8 cellular contexts compared by ENCODE assay signal in genomic region chr3:189270248-189270832, GRCh38.
A peak's percentile ranks its signal among the peaks of the same experiment; 100 is the strongest.
DNase-seq lines count a peak whose midpoint lies in the region; ATAC-seq and TF ChIP-seq lines count a peak whose summit lies in the region.

No MANE protein-coding gene starts in this region.

- in situ Hi-C loops in astrocyte of the cerebellum (cut with HindIII; ENCODE audit: low sequenced_read_pairs), result no loop called here

- DNase-seq in EH (ENCODE audit: low read depth) (peak; percentile 85), M059J (ENCODE audit: low read depth) (peak; percentile 91), RPMI8226 (peak; percentile 57), astrocyte of the cerebellum (ENCODE audit: low read depth) (peak; percentile 71), inferior parietal cortex (ENCODE audit: extremely low spot score) (peak; percentile 24), NCI-H2227 treated with DMSO at 0.1 percent for 48 hours (lab: John Stamatoyannopoulos, UW) (no peak)
- DNase-seq in stimulated activated CD8-positive, alpha-beta memory T cell treated with anti-CD3 and anti-CD28 coated beads, Interleukin-4, amount 100 ng/mL, for 48 hours, result peak; percentile 50

- peak; percentile 92 for TF ChIP-seq CTCF in astrocyte of the cerebellum (IDR thresholded peaks at IDR 0.05; ENCODE audit: low read depth, low read length, missing control alignments)

- no peak overlapping the region for H3K4me3 ChIP-seq in astrocyte of the cerebellum (ENCODE audit: low read depth, low read length)

- ATAC-seq in GM21723 (IDR thresholded peaks at IDR 0.05; ENCODE audit: unreplicated experiment), result peak; percentile 77
